24 cellular contexts compared by ENCODE assay signal in genomic region chr1:2481885-2482284, GRCh38. TPM values are rescaled to one million over a fixed set of nuclear protein-coding genes. Genes with fewer than 3 reads are reported as not detected.
DNase-seq lines count a peak whose midpoint lies in the region; ATAC-seq, FAIRE-seq and TF ChIP-seq lines count a peak whose summit lies in the region.
"Had no signal": no experiment of that assay in that cellular context is flagged by ENCODE, and none has a peak within 500 bp of the region (broad histone marks: within the 10 kb centered on the region; RNA-seq: fewer than 3 reads in every experiment).

No MANE protein-coding gene starts in this region.

- no peaks in the 10 kb centered on the region for H3K9me3 ChIP-seq in small intestine (ENCODE audit: control insufficient read depth, low read depth)
- H3K9me3 ChIP-seq: adrenal gland, esophagus squamous epithelium, heart left ventricle, suprapubic skin had no signal

- DNase-seq in HUDEP-2 (lab: John Stamatoyannopoulos, UW; ENCODE audit: unreplicated experiment in 76 of 76) (peak in 40 of 76 experiments; percentile 8 to 90 (median 46)), RWPE1 (ENCODE audit: low spot score) (peak; percentile 55), bronchial epithelial cell (ENCODE audit: low read depth) (peak; percentile 43), small intestine (peak; percentile 44), NCI-H2029 (lab: John Stamatoyannopoulos, UW) (no peak)
- no peak for DNase-seq in activated CD4-positive, alpha-beta T cell treated with anti-CD3 and anti-CD28 coated beads for 36 hours
- DNase-seq: activated CD8-positive, alpha-beta memory T cell treated with anti-CD3 and anti-CD28 coated beads, Interleukin-2, amount 10 ng/mL, durations not matched to agents 7 days and 5 days; activated effector memory CD4-positive, alpha-beta T cell treated with Interleukin-2 at 50 U/mL for 16 hours; central memory CD4-positive, alpha-beta T cell; DMS153; effector CD4-positive, alpha-beta T cell; esophagus squamous epithelium; heart left ventricle; mesenchymal stem cell; naive thymus-derived CD8-positive, alpha-beta T cell; SIG-M5; stimulated activated CD8-positive, alpha-beta memory T cell treated with anti-CD3 and anti-CD28 coated beads, Interleukin-4, amount 100 ng/mL, for 48 hours had no signal

- peaks cover 53% of the 10 kb centered on the region for H3K36me3 ChIP-seq in bronchial epithelial cell (ENCODE audit: control insufficient read depth, insufficient read depth, low read length)
- H3K36me3 ChIP-seq in small intestine (ENCODE audit: control insufficient read depth in 2 of 2, insufficient read depth in 2 of 2, low read length in 2 of 2) = no peaks in the 10 kb centered on the region
- H3K36me3 ChIP-seq: adrenal gland, heart left ventricle had no signal

- CTCF ChIA-PET in RWPE1 (lab: Yijun Ruan, JAX) = no interaction called here
- CTCF ChIA-PET in activated CD4-positive, alpha-beta T cell treated with anti-CD3 and anti-CD28 coated beads for 36 hours (lab: Charles Lee) = no interaction called here

- H3K36me3 Mint-ChIP-seq in activated CD4-positive, alpha-beta T cell treated with anti-CD3 and anti-CD28 coated beads for 36 hours (ENCODE audit: low read depth) = no peaks in the 10 kb centered on the region
- H3K36me3 Mint-ChIP-seq: activated CD8-positive, alpha-beta memory T cell treated with anti-CD3 and anti-CD28 coated beads, Interleukin-2, amount 10 ng/mL, durations not matched to agents 7 days and 5 days; naive thymus-derived CD8-positive, alpha-beta T cell had no signal

- H3K27ac ChIP-seq in RWPE1 = peak overlapping the region; percentile 78
- H3K27ac ChIP-seq in small intestine (ENCODE audit: low read depth in 1 of 2, low read length in 1 of 2) = no peak overlapping the region
- H3K27ac ChIP-seq: heart left ventricle had no signal

- ATAC-seq in activated CD4-positive, alpha-beta T cell treated with anti-CD3 and anti-CD28 coated beads for 36 hours = no peak
- ATAC-seq in GM21576 (IDR thresholded peaks at IDR 0.05; ENCODE audit: unreplicated experiment) = no peak
- ATAC-seq: activated CD8-positive, alpha-beta memory T cell treated with anti-CD3 and anti-CD28 coated beads, Interleukin-2, amount 10 ng/mL, durations not matched to agents 7 days and 5 days; naive thymus-derived CD8-positive, alpha-beta T cell had no signal

- no peak overlapping the region for H3K27ac Mint-ChIP-seq in activated CD4-positive, alpha-beta T cell treated with anti-CD3 and anti-CD28 coated beads for 36 hours
- H3K27ac Mint-ChIP-seq: activated CD8-positive, alpha-beta memory T cell treated with anti-CD3 and anti-CD28 coated beads, Interleukin-2, amount 10 ng/mL, durations not matched to agents 7 days and 5 days; naive thymus-derived CD8-positive, alpha-beta T cell; progenitor cell of endocrine pancreas; T-helper 2 cell treated with Interferon-gamma antibody and Interleukin-4, amounts not matched to agents 5 μg/mL and 100 μg/mL, for 36 hours had no signal

- H3K27me3 Mint-ChIP-seq in activated CD4-positive, alpha-beta T cell treated with anti-CD3 and anti-CD28 coated beads for 36 hours = no peaks in the 10 kb centered on the region
- H3K27me3 Mint-ChIP-seq: activated CD8-positive, alpha-beta memory T cell treated with anti-CD3 and anti-CD28 coated beads, Interleukin-2, amount 10 ng/mL, durations not matched to agents 7 days and 5 days; naive thymus-derived CD8-positive, alpha-beta T cell had no signal

- H3K4me1 ChIP-seq in small intestine (ENCODE audit: control insufficient read depth in 2 of 2, insufficient read depth in 1 of 2, low read depth in 1 of 2, low read length in 1 of 2) = peaks cover 0 to 4% of the 10 kb centered on the region in 2 donors
- H3K4me1 ChIP-seq: adrenal gland, heart left ventricle had no signal

- H3K27me3 ChIP-seq in bronchial epithelial cell (ENCODE audit: control insufficient read depth, insufficient read depth, low read length) (no peaks in the 10 kb centered on the region), small intestine (ENCODE audit: control insufficient read depth in 2 of 2, insufficient read depth in 2 of 2, low read length in 2 of 2) (no peaks in the 10 kb centered on the region)
- H3K27me3 ChIP-seq: adrenal gland, suprapubic skin had no signal

- H3K4me3 Mint-ChIP-seq in activated CD4-positive, alpha-beta T cell treated with anti-CD3 and anti-CD28 coated beads for 36 hours = no peak overlapping the region
- H3K4me3 Mint-ChIP-seq: activated CD8-positive, alpha-beta memory T cell treated with anti-CD3 and anti-CD28 coated beads, Interleukin-2, amount 10 ng/mL, durations not matched to agents 7 days and 5 days; naive thymus-derived CD8-positive, alpha-beta T cell; T-helper 2 cell treated with Interferon-gamma antibody and Interleukin-4, amounts not matched to agents 5 μg/mL and 100 μg/mL, for 36 hours had no signal

- no peaks in the 10 kb centered on the region for H3K9me3 Mint-ChIP-seq in activated CD4-positive, alpha-beta T cell treated with anti-CD3 and anti-CD28 coated beads for 36 hours (ENCODE audit: low read depth)
- H3K9me3 Mint-ChIP-seq: T-helper 2 cell treated with Interferon-gamma antibody and Interleukin-4, amounts not matched to agents 5 μg/mL and 100 μg/mL, for 36 hours had no signal

- WGBS in small intestine, 3 donors = 29 to 54% (median 48%) methylated on average over 10 of the region's 10 CpGs

- TF ChIP-seq CTCF in RWPE1 (conservative IDR thresholded peaks at IDR 0.05; ENCODE audit: low read depth) (no peak), bronchial epithelial cell (IDR thresholded peaks at IDR 0.05; ENCODE audit: insufficient read depth, low read length, severe bottlenecking) (no peak)

- POLR2A ChIA-PET in RWPE1 (lab: Yijun Ruan, JAX; ENCODE audit: low non-redundant PET) = no interaction called here
- POLR2A ChIA-PET in activated CD4-positive, alpha-beta T cell treated with anti-CD3 and anti-CD28 coated beads for 36 hours (lab: Charles Lee) = no interaction called here

- H3K4me3 ChIP-seq in bronchial epithelial cell (ENCODE audit: low read depth, low read length) = no peak overlapping the region
- H3K4me3 ChIP-seq in small intestine (ENCODE audit: low read depth in 1 of 2, low read length in 2 of 2) = no peak overlapping the region
- H3K4me3 ChIP-seq: adrenal gland, esophagus squamous epithelium, heart left ventricle, suprapubic skin had no signal

- FAIRE-seq in bronchial epithelial cell (lab: Jason Lieb, UNC) (no peak), small intestine (lab: Jason Lieb, UNC) (no peak)

- intact Hi-C loops in activated CD4-positive, alpha-beta T cell treated with anti-CD3 and anti-CD28 coated beads for 36 hours (cut with DNase I, micrococcal nuclease) = no loop called here

- no peaks in the 10 kb centered on the region for H3K4me1 Mint-ChIP-seq in activated CD4-positive, alpha-beta T cell treated with anti-CD3 and anti-CD28 coated beads for 36 hours
- H3K4me1 Mint-ChIP-seq: activated CD8-positive, alpha-beta memory T cell treated with anti-CD3 and anti-CD28 coated beads, Interleukin-2, amount 10 ng/mL, durations not matched to agents 7 days and 5 days had no signal

RNA-seq across cellular contexts. Expression of gene PLCH2, which starts 5.8 kb away (rescaled TPM):
- total RNA-seq in bronchial epithelial cell = 64.2 and 93.2 TPM in 2 replicates
- 1 to 10 TPM in 2 of 3 donors, under 1 TPM in 1; 0.22 to 1.1 (median 1.1) TPM for polyA plus RNA-seq in small intestine
- total RNA-seq in activated CD4-positive, alpha-beta T cell treated with anti-CD3 and anti-CD28 coated beads for 36 hours = 1 to 10 TPM; 5.1 to 6.3 TPM
- total RNA-seq: NCI-H460, progenitor cell of endocrine pancreas had no signal

RNA-seq across cellular contexts. Expression of gene PANK4, which starts 44.5 kb away (rescaled TPM):
- total RNA-seq in bronchial epithelial cell = 29.2 and 29.3 TPM in 2 replicates
- 10 to 100 TPM; 14.8 to 21.7 (median 18.9) TPM for polyA plus RNA-seq in small intestine
- 10 to 100 TPM; 32.4 to 39.2 TPM for total RNA-seq in activated CD4-positive, alpha-beta T cell treated with anti-CD3 and anti-CD28 coated beads for 36 hours

RNA-seq across cellular contexts. Expression of gene HES5, which starts 48.2 kb away (rescaled TPM):
- total RNA-seq in bronchial epithelial cell = 2.9 and 3.8 TPM in 2 replicates
- under 1 TPM in 1 of 3 donors, not detected in 2; 0.30 TPM for polyA plus RNA-seq in small intestine
- under 1 TPM in 1 of 2 experiments, not detected in 1; 0.14 TPM for total RNA-seq in activated CD4-positive, alpha-beta T cell treated with anti-CD3 and anti-CD28 coated beads for 36 hours
- total RNA-seq: activated CD8-positive, alpha-beta memory T cell treated with anti-CD3 and anti-CD28 coated beads, Interleukin-2, amount 10 ng/mL, durations not matched to agents 7 days and 5 days; adrenal gland; NCI-H460 had no signal
- polyA plus RNA-seq: adrenal gland; BJ; naive thymus-derived CD8-positive, alpha-beta T cell had no signal

Comparison
In these comparisons a context has a peak if more than half of its experiments do, and no peak if none do; other contexts are left out.
1. DNase-seq: peak in HUDEP-2 (40 of 76), RWPE1 (single experiment), bronchial epithelial cell (single experiment) and small intestine (single experiment); none in NCI-H2029 (single experiment) and activated CD4-positive, alpha-beta T cell treated with anti-CD3 and anti-CD28 coated beads for 36 hours (single experiment).